Comparison of ENCODE assay signal across 12 cellular contexts in genomic region chr1:54325705-54326461, GRCh38.
DNase-seq lines count a peak whose midpoint lies in the region; ATAC-seq and TF ChIP-seq lines count a peak whose summit lies in the region.
"Had no signal": no experiment of that assay in that cellular context is flagged by ENCODE, and none has a peak within 500 bp of the region (broad histone marks: within the 10 kb centered on the region; RNA-seq: fewer than 3 reads in every experiment).

No MANE protein-coding gene starts in this region.

- H3K4me3 Mint-ChIP-seq in nephron = peak overlapping the region; percentile 1 to 42 (median 33)
- no peak overlapping the region for H3K4me3 Mint-ChIP-seq in activated T-cell treated with anti-CD3 and anti-CD28 coated beads, Interleukin-2, amount 50 U/mL, for 72 hours
- H3K4me3 Mint-ChIP-seq: stimulated activated naive CD8-positive, alpha-beta T cell treated with anti-CD3 and anti-CD28 coated beads, Interleukin-15, Interleukin-2, amounts not matched to agents 100 ng/mL and 50 ng/mL, for 24 hours had no signal

- intact Hi-C loops in posterior vena cava (cut with DNase I) = no loop called here

- POLR2A ChIA-PET in AG04450 (lab: Yijun Ruan, JAX) = interaction anchor here (0.7 to 1.2 kb wide), 5 partner anchors 9 to 53 kb away, joined by 3 to 14 read pairs (median 5); no protein-coding TSS in a partner anchor

- DNase-seq in AG04450 (ENCODE audit: low read depth, low spot score) = no peak
- DNase-seq in NCI-H146 (lab: John Stamatoyannopoulos, UW) = peak; percentile 76
- peak; percentile 48 for DNase-seq in ecto neural progenitor cell (ENCODE audit: low spot score)
- no peak for DNase-seq in posterior vena cava (ENCODE audit: low spot score)
- DNase-seq in NCI-H2029 treated with DMSO at 0.1 percent for 48 hours (lab: John Stamatoyannopoulos, UW) = no peak
- DNase-seq in activated T-cell treated with anti-CD3 and anti-CD28 coated beads, Interleukin-2, amount 50 U/mL, for 72 hours = no peak
- DNase-seq: effector CD8-positive, alpha-beta T cell; OCI-M1 had no signal

- H3K27ac Mint-ChIP-seq in nephron = peak overlapping the region; percentile 94 to 98 (median 97)
- no peak overlapping the region for H3K27ac Mint-ChIP-seq in activated T-cell treated with anti-CD3 and anti-CD28 coated beads, Interleukin-2, amount 50 U/mL, for 72 hours
- H3K27ac Mint-ChIP-seq: activated T-helper 2 cell treated with anti-CD3 and anti-CD28 coated beads, Interferon-gamma antibody, Interleukin-2, Interleukin-4, amounts not matched to agents 10 μg/mL and 5 μg/mL and 100 μg/mL, durations not matched to agents 14 hours and 24 hours and 36 hours; stimulated activated naive CD8-positive, alpha-beta T cell treated with anti-CD3 and anti-CD28 coated beads, Interleukin-15, Interleukin-2, amounts not matched to agents 100 ng/mL and 50 ng/mL, for 24 hours had no signal

- H3K27me3 ChIP-seq in AG04450 (ENCODE audit: control insufficient read depth, insufficient read depth, low read length) = no peaks in the 10 kb centered on the region

- H3K9me3 Mint-ChIP-seq in nephron = no peaks in the 10 kb centered on the region
- H3K9me3 Mint-ChIP-seq in activated T-cell treated with anti-CD3 and anti-CD28 coated beads, Interleukin-2, amount 50 U/mL, for 72 hours = no peaks in the 10 kb centered on the region
- H3K9me3 Mint-ChIP-seq: activated T-helper 2 cell treated with anti-CD3 and anti-CD28 coated beads, Interferon-gamma antibody, Interleukin-2, Interleukin-4, amounts not matched to agents 10 μg/mL and 5 μg/mL and 100 μg/mL, durations not matched to agents 14 hours and 24 hours and 36 hours; stimulated activated naive CD8-positive, alpha-beta T cell treated with anti-CD3 and anti-CD28 coated beads, Interleukin-15, Interleukin-2, amounts not matched to agents 100 ng/mL and 50 ng/mL, for 24 hours had no signal

- CTCF ChIA-PET in AG04450 (lab: Charles Lee) = no interaction called here

- H3K9me3 ChIP-seq in AG04450 (ENCODE audit: control insufficient read depth, insufficient read depth, low read length) = no peaks in the 10 kb centered on the region

- no peaks in the 10 kb centered on the region for H3K27me3 Mint-ChIP-seq in nephron (ENCODE audit: low read depth)
- no peaks in the 10 kb centered on the region for H3K27me3 Mint-ChIP-seq in activated T-cell treated with anti-CD3 and anti-CD28 coated beads, Interleukin-2, amount 50 U/mL, for 72 hours (ENCODE audit: low read depth)
- H3K27me3 Mint-ChIP-seq: stimulated activated naive CD8-positive, alpha-beta T cell treated with anti-CD3 and anti-CD28 coated beads, Interleukin-15, Interleukin-2, amounts not matched to agents 100 ng/mL and 50 ng/mL, for 24 hours had no signal

- H3K4me3 ChIP-seq in AG04450 (ENCODE audit: low read depth, low read length) = no peak overlapping the region

- peak overlapping the region; percentile 81 for H3K27ac ChIP-seq in AG04450 (ENCODE audit: low read depth, low read length)

- ATAC-seq in HG03354 (IDR thresholded peaks at IDR 0.05; ENCODE audit: poor library complexity, severe bottlenecking, unreplicated experiment) = no peak
- no peak for ATAC-seq in activated T-cell treated with anti-CD3 and anti-CD28 coated beads, Interleukin-2, amount 50 U/mL, for 72 hours (replicated peaks in 1 of 2)

- TF ChIP-seq CTCF in AG04450 (IDR thresholded peaks at IDR 0.05; ENCODE audit: low read depth, low read length) (no peak), nephron (IDR thresholded peaks at IDR 0.05; ENCODE audit: unreplicated experiment in 3 of 3) (no peak)

- H3K36me3 Mint-ChIP-seq in nephron (ENCODE audit: low read depth) = peaks cover 9% of the 10 kb centered on the region
- no peaks in the 10 kb centered on the region for H3K36me3 Mint-ChIP-seq in activated T-cell treated with anti-CD3 and anti-CD28 coated beads, Interleukin-2, amount 50 U/mL, for 72 hours (ENCODE audit: insufficient read depth in 2 of 2)

- peaks cover 95% of the 10 kb centered on the region for H3K4me1 Mint-ChIP-seq in nephron
- peaks cover 22% of the 10 kb centered on the region for H3K4me1 Mint-ChIP-seq in activated T-cell treated with anti-CD3 and anti-CD28 coated beads, Interleukin-2, amount 50 U/mL, for 72 hours (ENCODE audit: low read depth)

Comparison
In these comparisons a context has a peak if more than half of its experiments do, and no peak if none do; other contexts are left out.
1. DNase-seq: peak in NCI-H146 (single experiment) and ecto neural progenitor cell (single experiment); none in AG04450 (single experiment), posterior vena cava (single experiment), NCI-H2029 treated with DMSO at 0.1 percent for 48 hours (single experiment) and activated T-cell treated with anti-CD3 and anti-CD28 coated beads, Interleukin-2, amount 50 U/mL, for 72 hours (0 of 2).
2. H3K4me3 Mint-ChIP-seq: peak in nephron (3 of 3); none in activated T-cell treated with anti-CD3 and anti-CD28 coated beads, Interleukin-2, amount 50 U/mL, for 72 hours (0 of 2).